ENCODE assay signal across 8 cellular contexts in genomic region chr21:17387030-17387617, GRCh38.
DNase-seq lines count a peak whose midpoint lies in the region; ATAC-seq and TF ChIP-seq lines count a peak whose summit lies in the region.

No MANE protein-coding gene starts in this region.

- H3K36me3 ChIP-seq in iPS DF 6.9 (ENCODE audit: control insufficient read depth, insufficient read depth, low read length) = no peaks in the 10 kb centered on the region

- no peak overlapping the region for H3K27ac ChIP-seq in iPS DF 6.9 (ENCODE audit: low read length)

- TF ChIP-seq CTCF in astrocyte of the cerebellum (IDR thresholded peaks at IDR 0.05; ENCODE audit: low read depth, low read length, missing control alignments) = peak; percentile 49

- H3K4me1 ChIP-seq in iPS DF 6.9 (ENCODE audit: control insufficient read depth, insufficient read depth, low read length) = 0 out of 2 replicates have a peak, but pooled peaks cover 1% of the 10 kb centered on the region

- ATAC-seq in GM21825 (IDR thresholded peaks at IDR 0.05; ENCODE audit: unreplicated experiment) (peak; percentile 50), HG03520 (IDR thresholded peaks at IDR 0.05; ENCODE audit: unreplicated experiment) (no peak)

- no peaks in the 10 kb centered on the region for H3K9me3 ChIP-seq in iPS DF 6.9 (ENCODE audit: control insufficient read depth, insufficient read depth, low read length)

- no CpG with 5 or more reads among the region's 7 CpGs for WGBS in iPS DF 6.9 (ENCODE audit: insufficient coverage, insufficient read length)

- peak; percentile 37 for DNase-seq in DMS79 (lab: John Stamatoyannopoulos, UW)
- peak; percentile 87 for DNase-seq in NAMALWA (ENCODE audit: low spot score)
- DNase-seq in SIG-M5 treated with dmso at 0.1 percent for 504 hours (lab: John Stamatoyannopoulos, UW; ENCODE audit: unreplicated experiment) = peak; percentile 74
- peak; percentile 58 for DNase-seq in astrocyte of the cerebellum (ENCODE audit: low read depth)
- peak; percentile 43 for DNase-seq in iPS DF 6.9 (ENCODE audit: low read depth, low spot score)
- DNase-seq in stimulated activated CD4-positive, alpha-beta T cell treated with anti-CD3 and anti-CD28 coated beads, Interleukin-15, amount 100 ng/mL, for 24 hours = peak; percentile 47

- H3K27me3 ChIP-seq in iPS DF 6.9 (ENCODE audit: control insufficient read depth, insufficient read depth, low read length) = no peaks in the 10 kb centered on the region

- in situ Hi-C loops in astrocyte of the cerebellum (cut with HindIII; ENCODE audit: low sequenced_read_pairs) = loop anchor here (25.0 kb wide), 1 partner anchor 175 kb away; no protein-coding TSS in a partner anchor

- no peak overlapping the region for H3K4me3 ChIP-seq in astrocyte of the cerebellum (ENCODE audit: low read depth, low read length)
- H3K4me3 ChIP-seq in iPS DF 6.9 (ENCODE audit: low read length) = no peak overlapping the region

Comparison
In these comparisons a context has a peak if more than half of its experiments do, and no peak if none do; other contexts are left out.
1. DNase-seq: peak in every context shown above with its lines; median percentile 87 in NAMALWA; 74 in SIG-M5 treated with dmso at 0.1 percent for 504 hours; 58 in astrocyte of the cerebellum; 47 in stimulated activated CD4-positive, alpha-beta T cell treated with anti-CD3 and anti-CD28 coated beads, Interleukin-15, amount 100 ng/mL, for 24 hours; 43 in iPS DF 6.9; 37 in DMS79.